In the genomic region with DNA sequence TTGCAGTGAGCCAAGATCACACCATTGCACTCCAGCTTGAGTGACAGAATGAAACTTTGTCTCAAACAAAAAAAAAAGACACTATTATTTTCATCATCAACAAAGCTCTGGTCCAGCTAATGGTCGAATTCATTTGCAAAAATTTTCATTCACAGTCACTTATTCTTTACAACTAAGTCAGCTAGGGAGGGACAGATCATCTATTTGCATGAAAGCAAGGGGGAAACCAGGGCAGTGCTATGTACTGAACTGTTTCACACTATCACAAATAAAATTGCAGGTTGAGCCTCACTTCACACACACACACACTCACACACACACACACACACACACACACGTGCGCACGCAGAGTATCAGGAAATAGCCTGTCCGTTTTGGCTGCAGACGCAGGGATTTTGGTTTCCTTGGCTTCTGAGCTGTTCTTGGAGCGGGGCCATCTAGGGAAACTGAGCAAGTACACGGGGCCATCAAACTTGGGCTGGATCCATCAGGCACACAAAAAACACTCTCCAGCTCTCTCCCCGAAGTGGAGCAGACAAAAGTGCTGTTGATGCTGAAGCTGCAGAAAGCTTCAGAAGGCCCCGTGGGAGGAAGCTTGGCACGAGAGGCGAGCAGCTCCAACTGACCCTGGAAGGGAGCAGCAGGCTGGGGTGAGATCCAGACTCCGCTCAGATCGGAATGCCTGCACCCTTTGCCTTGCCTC, we compare ENCODE assay signal across 10 cellular contexts. TPM values are rescaled to one million over a fixed set of nuclear protein-coding genes. Genes with fewer than 3 reads are reported as not detected.
DNase-seq lines count a peak whose midpoint lies in the region; ATAC-seq, FAIRE-seq and TF ChIP-seq lines count a peak whose summit lies in the region.
"Had no signal": no experiment of that assay in that cellular context is flagged by ENCODE, and none has a peak within 500 bp of the region (broad histone marks: within the 10 kb centered on the region; RNA-seq: fewer than 3 reads in every experiment).

No MANE protein-coding gene starts in this region.

- BruUV-seq in mammary epithelial cell (replicated peaks; lab: Mats Ljungman, UMichigan): no TSS peak

- CTCF ChIA-PET in mammary epithelial cell (lab: Charles Lee; ENCODE audit: low non-redundant PET): no interaction called here

- DNase-seq in GM23338 (ENCODE audit: low spot score): peak; percentile 27
- DNase-seq in mammary epithelial cell: peak; percentile 6
- peak; percentile 92 for DNase-seq in kidney
- DNase-seq in stomach: peak; percentile 50
- DNase-seq in NCI-H1436 treated with DMSO at 0.1 percent for 48 hours (lab: John Stamatoyannopoulos, UW): no peak
- no peak for DNase-seq in activated CD8-positive, alpha-beta memory T cell treated with anti-CD3 and anti-CD28 coated beads, Interleukin-2, amount 50 U/mL, for 4 hours
- DNase-seq in activated T-cell treated with anti-CD3 and anti-CD28 coated beads, Interleukin-2, amount 50 U/mL, for 24 hours: no peak

- no peak for FAIRE-seq in kidney (lab: Jason Lieb, UNC)

- H3K27me3 ChIP-seq in GM23338 (ENCODE audit: insufficient read depth): no peaks in the 10 kb centered on the region
- H3K27me3 ChIP-seq in mammary epithelial cell (ENCODE audit: insufficient read depth, low read length): no peaks in the 10 kb centered on the region
- no peaks in the 10 kb centered on the region for H3K27me3 ChIP-seq in stomach

- intact Hi-C loops in mammary epithelial cell (cut with micrococcal nuclease): no loop called here
- intact Hi-C loops in kidney (cut with DNase I): no loop called here
- intact Hi-C loops in stomach (cut with DNase I; ENCODE audit: low total_unique reads): no loop called here

- no peak overlapping the region for H3K9ac ChIP-seq in mammary epithelial cell (ENCODE audit: insufficient read depth, low read length)
- H3K9ac ChIP-seq in kidney (ENCODE audit: low read length in 2 of 2): no peak overlapping the region
- H3K9ac ChIP-seq: KMS-11 had no signal

- no peaks in the 10 kb centered on the region for H3K4me1 ChIP-seq in GM23338 (ENCODE audit: insufficient read depth)
- H3K4me1 ChIP-seq in mammary epithelial cell (ENCODE audit: insufficient read depth, low read length): no peaks in the 10 kb centered on the region
- no peaks in the 10 kb centered on the region for H3K4me1 ChIP-seq in kidney (ENCODE audit: control insufficient read depth in 1 of 2, insufficient read depth in 1 of 2, low read depth in 1 of 2, low read length in 2 of 2)
- H3K4me1 ChIP-seq in stomach: peaks cover 7 to 38% (median 13%) of the 10 kb centered on the region in 4 donors

- H3K4me2 ChIP-seq in GM23338: no peak overlapping the region
- no peak overlapping the region for H3K4me2 ChIP-seq in mammary epithelial cell (ENCODE audit: insufficient read depth, low read depth, low read length)
- H3K4me2 ChIP-seq: KMS-11 had no signal

- no peaks in the 10 kb centered on the region for H3K36me3 Mint-ChIP-seq in GM23338 (ENCODE audit: low read depth)
- H3K36me3 Mint-ChIP-seq in activated T-cell treated with anti-CD3 and anti-CD28 coated beads, Interleukin-2, amount 50 U/mL, for 24 hours (ENCODE audit: low read depth): no peaks in the 10 kb centered on the region
- H3K36me3 Mint-ChIP-seq: immature natural killer cell had no signal

- H3K27ac ChIP-seq in GM23338 (ENCODE audit: low read depth) (no peak overlapping the region), mammary epithelial cell (ENCODE audit: insufficient read depth, low read depth, low read length) (no peak overlapping the region), kidney (ENCODE audit: low read depth in 2 of 2, low read length in 2 of 2) (no peak overlapping the region), stomach (peak overlapping the region in 2 of 5 donors; percentile 24 to 27)
- H3K27ac ChIP-seq: KMS-11 had no signal

- 14% methylated on average over 8 of the region's 14 CpGs for WGBS in mammary epithelial cell (ENCODE audit: low coverage, missing lambda C conversion rate)
- WGBS in stomach, 5 donors: 7 to 17% (median 14%) methylated on average over 14 of the region's 14 CpGs

- H3K27me3 Mint-ChIP-seq in GM23338 (ENCODE audit: insufficient read depth, low read depth, poor library complexity): peaks cover 5% of the 10 kb centered on the region
- H3K27me3 Mint-ChIP-seq in activated T-cell treated with anti-CD3 and anti-CD28 coated beads, Interleukin-2, amount 50 U/mL, for 24 hours: no peaks in the 10 kb centered on the region

- TF ChIP-seq EP300 in stomach (IDR thresholded peaks at IDR 0.05): no peak

- TF ChIP-seq CTCF in GM23338 (conservative IDR thresholded peaks at IDR 0.05; ENCODE audit: low read depth in 2 of 2) (no peak), mammary epithelial cell (conservative IDR thresholded peaks at IDR 0.05 in 1 of 2, IDR thresholded peaks at IDR 0.05 in 1 of 2; ENCODE audit: extremely low read depth in 1 of 2, insufficient read depth in 1 of 2, low read depth in 1 of 2, low read length in 2 of 2) (no peak), kidney (IDR thresholded peaks at IDR 0.05; ENCODE audit: borderline replicate concordance, extremely low read depth, insufficient read depth) (no peak), stomach (IDR thresholded peaks at IDR 0.05) (no peak)

- dilution Hi-C loops in mammary epithelial cell (cut with HindIII; ENCODE audit: low sequenced_read_pairs): loop anchor here (5.0 kb wide), 2 partner anchors 52 to 73 kb away; no protein-coding TSS in a partner anchor

- no peaks in the 10 kb centered on the region for H3K9me3 ChIP-seq in mammary epithelial cell (replicated peaks; ENCODE audit: insufficient read depth, low read length)
- H3K9me3 ChIP-seq in kidney (ENCODE audit: control insufficient read depth in 1 of 2, low read length in 2 of 2): no peaks in the 10 kb centered on the region
- no peaks in the 10 kb centered on the region for H3K9me3 ChIP-seq in stomach

- ATAC-seq in GM23338 (peak; percentile 25), GM18858 (IDR thresholded peaks at IDR 0.05; ENCODE audit: unreplicated experiment) (no peak)

- H4K20me1 ChIP-seq in GM23338 (replicated peaks; ENCODE audit: insufficient read depth) (no peaks in the 10 kb centered on the region), mammary epithelial cell (ENCODE audit: insufficient read depth, low read length) (no peaks in the 10 kb centered on the region)

- H3K9me2 ChIP-seq in GM23338 (ENCODE audit: insufficient read depth): no peaks in the 10 kb centered on the region

- H3K9me3 Mint-ChIP-seq in GM23338: no peaks in the 10 kb centered on the region
- no peaks in the 10 kb centered on the region for H3K9me3 Mint-ChIP-seq in activated T-cell treated with anti-CD3 and anti-CD28 coated beads, Interleukin-2, amount 50 U/mL, for 24 hours
- H3K9me3 Mint-ChIP-seq: immature natural killer cell had no signal

- in situ Hi-C loops in mammary epithelial cell (cut with MboI; ENCODE audit: low sequenced_read_pairs in 2 of 2): no loop called here

- H3F3A ChIP-seq in GM23338 (replicated peaks; ENCODE audit: low read depth): no peaks in the 10 kb centered on the region

- H3K79me2 ChIP-seq in GM23338 (replicated peaks; ENCODE audit: insufficient read depth) (no peaks in the 10 kb centered on the region), mammary epithelial cell (ENCODE audit: insufficient read depth, low read length) (no peaks in the 10 kb centered on the region)

- no peaks in the 10 kb centered on the region for H3K36me3 ChIP-seq in GM23338 (ENCODE audit: insufficient read depth)
- H3K36me3 ChIP-seq in mammary epithelial cell (ENCODE audit: insufficient read depth, low read length): no peaks in the 10 kb centered on the region
- no peaks in the 10 kb centered on the region for H3K36me3 ChIP-seq in kidney (ENCODE audit: control insufficient read depth in 1 of 2, insufficient read depth in 2 of 2, low read length in 2 of 2)
- H3K36me3 ChIP-seq in stomach: no peaks in the 10 kb centered on the region

- H3K27ac Mint-ChIP-seq in GM23338: no peak overlapping the region
- H3K27ac Mint-ChIP-seq in activated T-cell treated with anti-CD3 and anti-CD28 coated beads, Interleukin-2, amount 50 U/mL, for 24 hours: no peak overlapping the region

- no peak for TF ChIP-seq POLR2A in stomach (IDR thresholded peaks at IDR 0.05)

- no peak overlapping the region for H3K4me3 ChIP-seq in GM23338
- no peak overlapping the region for H3K4me3 ChIP-seq in mammary epithelial cell (replicated peaks in 1 of 3; ENCODE audit: insufficient read depth in 1 of 3, low read depth in 2 of 3, low read length in 3 of 3)
- no peak overlapping the region for H3K4me3 ChIP-seq in kidney (ENCODE audit: low read length in 2 of 2)
- peak overlapping the region in 1 of 4 donors; percentile 17 for H3K4me3 ChIP-seq in stomach

- H2AFZ ChIP-seq in GM23338 (peak overlapping the region; percentile 95), mammary epithelial cell (ENCODE audit: low read depth, low read length) (peak overlapping the region; percentile 42)

- H3K4me3 Mint-ChIP-seq in GM23338: no peak overlapping the region
- H3K4me3 Mint-ChIP-seq in activated T-cell treated with anti-CD3 and anti-CD28 coated beads, Interleukin-2, amount 50 U/mL, for 24 hours: no peak overlapping the region

- peaks cover 7% of the 10 kb centered on the region; the same call in 2 of the 3 replicates for H3K4me1 Mint-ChIP-seq in GM23338
- no peaks in the 10 kb centered on the region for H3K4me1 Mint-ChIP-seq in activated T-cell treated with anti-CD3 and anti-CD28 coated beads, Interleukin-2, amount 50 U/mL, for 24 hours (ENCODE audit: low read depth)

TF ChIP-seq in GM23338, 12 proteins besides CTCF, POLR2A, EP300 and RAD21 (continues in another document):
- TF ChIP-seq, protein P1, sequence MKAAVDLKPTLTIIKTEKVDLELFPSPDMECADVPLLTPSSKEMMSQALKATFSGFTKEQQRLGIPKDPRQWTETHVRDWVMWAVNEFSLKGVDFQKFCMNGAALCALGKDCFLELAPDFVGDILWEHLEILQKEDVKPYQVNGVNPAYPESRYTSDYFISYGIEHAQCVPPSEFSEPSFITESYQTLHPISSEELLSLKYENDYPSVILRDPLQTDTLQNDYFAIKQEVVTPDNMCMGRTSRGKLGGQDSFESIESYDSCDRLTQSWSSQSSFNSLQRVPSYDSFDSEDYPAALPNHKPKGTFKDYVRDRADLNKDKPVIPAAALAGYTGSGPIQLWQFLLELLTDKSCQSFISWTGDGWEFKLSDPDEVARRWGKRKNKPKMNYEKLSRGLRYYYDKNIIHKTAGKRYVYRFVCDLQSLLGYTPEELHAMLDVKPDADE (IDR thresholded peaks at IDR 0.05): no peak

RNA-seq across cellular contexts. Expression of a gene that starts 44.3 kb away (rescaled TPM):
- 38.8 and 62.0 TPM in 2 replicates for total RNA-seq in GM23338 (2014; rRNA removed; shearing (Covaris generic))
- 27.7 and 38.9 TPM in 2 replicates for polyA plus RNA-seq in GM23338 (2016; fragmentation: Nextera tagmentation; extraction: Ambion mirVana)
- total RNA-seq in mammary epithelial cell: 10 to 100 TPM; 51.3 to 62.5 TPM
- 11.9 TPM for polyA plus RNA-seq in mammary epithelial cell
- polyA minus RNA-seq in mammary epithelial cell: 38.6 TPM
- 58.8 TPM for total RNA-seq in kidney
- 2.8 TPM for polyA plus RNA-seq in kidney (ENCODE audit: insufficient read depth, low read depth, low replicate concordance)
- 100 to 1,000 TPM in 2 of 5 donors, 10 to 100 TPM in 3; 14.2 to 218 (median 72.4) TPM for total RNA-seq in stomach
- polyA plus RNA-seq in stomach: 1 to 10 TPM; 2.1 to 2.4 (median 2.3) TPM

Comparison
In these comparisons a context has a peak if more than half of its experiments do, and no peak if none do; other contexts are left out.
1. DNase-seq: peak in GM23338 (single experiment), mammary epithelial cell (single experiment), kidney (single experiment) and stomach (single experiment); none in NCI-H1436 treated with DMSO at 0.1 percent for 48 hours (single experiment), activated CD8-positive, alpha-beta memory T cell treated with anti-CD3 and anti-CD28 coated beads, Interleukin-2, amount 50 U/mL, for 4 hours (single experiment) and activated T-cell treated with anti-CD3 and anti-CD28 coated beads, Interleukin-2, amount 50 U/mL, for 24 hours (single experiment).